8 cellular contexts compared by ENCODE assay signal in genomic region chr2:230986520-230987136, GRCh38. TPM values are rescaled to one million over a fixed set of nuclear protein-coding genes. Genes with fewer than 3 reads are reported as not detected.
DNase-seq lines count a peak whose midpoint lies in the region; ATAC-seq and TF ChIP-seq lines count a peak whose summit lies in the region.

No MANE protein-coding gene starts in this region.

- ATAC-seq in HG03025 (IDR thresholded peaks at IDR 0.05; ENCODE audit: low FRiP score, unreplicated experiment), result no peak

- POLR2A ChIA-PET in A673 (lab: Charles Lee; ENCODE audit: low non-redundant PET), result no interaction called here

- peak overlapping the region; percentile 47 for H3K4me3 ChIP-seq in A673 (ENCODE audit: low read depth, low read length, poor library complexity, severe bottlenecking)
- peak overlapping the region; percentile 40 for H3K4me3 ChIP-seq in HFF-Myc (replicated peaks; ENCODE audit: low read depth, low read length)
- H3K4me3 ChIP-seq in brain microvascular endothelial cell (ENCODE audit: low read depth, low read length), result peak overlapping the region; percentile 41
- H3K4me3 ChIP-seq in muscle layer of duodenum (ENCODE audit: low read depth in 1 of 2, low read length in 2 of 2), result peak overlapping the region; percentile 57 to 65

- CTCF ChIA-PET in A673 (lab: Charles Lee), result interaction anchor here (0.5 to 3.0 kb wide), 5 partner anchors 85 to 162 kb away, joined by 3 to 37 read pairs (median 11); no protein-coding TSS in a partner anchor

- BruUV-seq in A673 (replicated peaks; lab: Mats Ljungman, UMichigan), result no TSS peak

- TF ChIP-seq CTCF in A673 (conservative IDR thresholded peaks at IDR 0.05; ENCODE audit: low read depth, low read length) (no peak), HFF-Myc (IDR thresholded peaks at IDR 0.05; ENCODE audit: low read depth, low read length, missing control alignments) (no peak), brain microvascular endothelial cell (IDR thresholded peaks at IDR 0.05; ENCODE audit: low read depth, low read length, missing control alignments) (no peak)

- no peak for DNase-seq in A673 (ENCODE audit: low spot score)
- no peak for DNase-seq in HFF-Myc (ENCODE audit: extremely low read depth, low read depth)
- DNase-seq in brain microvascular endothelial cell, result no peak
- DNase-seq in NCI-H774 (lab: John Stamatoyannopoulos, UW), result no peak
- no peak for DNase-seq in stimulated activated CD4-positive, alpha-beta T cell treated with anti-CD3 and anti-CD28 coated beads, Interleukin-1b, Interleukin-23, amount 100 ng/mL, for 48 hours
- DNase-seq in NK-92 treated with Interleukin-12 subunit alpha and Interleukin-12 subunit beta, amount 100 ng/mL, for 24 hours (lab: John Stamatoyannopoulos, UW), result no peak

- H3K36me3 ChIP-seq in A673 (ENCODE audit: insufficient read depth, low read length, poor library complexity, severe bottlenecking) (no peaks in the 10 kb centered on the region), brain microvascular endothelial cell (replicated peaks) (no peaks in the 10 kb centered on the region), muscle layer of duodenum (ENCODE audit: control insufficient read depth in 1 of 2, insufficient read depth in 2 of 2, low read length in 2 of 2) (no peaks in the 10 kb centered on the region)

- no peak overlapping the region for H3K27ac ChIP-seq in A673 (ENCODE audit: low read depth, low read length, poor library complexity, severe bottlenecking)
- no peak overlapping the region for H3K27ac ChIP-seq in brain microvascular endothelial cell
- H3K27ac ChIP-seq in muscle layer of duodenum (ENCODE audit: low read length), result no peak overlapping the region

- intact Hi-C loops in A673 (cut with micrococcal nuclease; ENCODE audit: unreplicated experiment), result loop anchor here (1.0 kb wide), 3 partner anchors 84 to 162 kb away; no protein-coding TSS in a partner anchor

- H3K9me3 ChIP-seq in A673 (ENCODE audit: low read depth, low read length, poor library complexity, severe bottlenecking), result no peaks in the 10 kb centered on the region
- no peaks in the 10 kb centered on the region for H3K9me3 ChIP-seq in muscle layer of duodenum (ENCODE audit: control insufficient read depth in 1 of 2, low read length in 2 of 2)

- H3K4me1 ChIP-seq in A673 (ENCODE audit: insufficient read depth, low read length, poor library complexity, severe bottlenecking), result no peaks in the 10 kb centered on the region
- peaks cover 0 to 4% of the 10 kb centered on the region in 2 donors for H3K4me1 ChIP-seq in muscle layer of duodenum (ENCODE audit: control insufficient read depth in 1 of 2, insufficient read depth in 2 of 2, low read length in 2 of 2)

- in situ Hi-C loops in brain microvascular endothelial cell (cut with HindIII; ENCODE audit: low pct_ligation_motif_present, low sequenced_read_pairs), result no loop called here

- H3K27me3 ChIP-seq in A673 (replicated peaks; ENCODE audit: insufficient read depth, low read depth, low read length, poor library complexity) (no peaks in the 10 kb centered on the region), brain microvascular endothelial cell (replicated peaks) (peaks cover 12% of the 10 kb centered on the region), muscle layer of duodenum (ENCODE audit: low read depth, low read length) (no peaks in the 10 kb centered on the region)

RNA-seq across cellular contexts. Expression of gene SPATA3, which starts 9.3 kb away (rescaled TPM):
- total RNA-seq in A673 (2021), result not detected in 2 replicates

RNA-seq across cellular contexts. Expression of gene C2orf72, which starts 50.7 kb away (rescaled TPM):
- total RNA-seq in A673 (2021), result not detected in 2 replicates
